Comparison of ENCODE assay signal across 1 cellular context in the genomic region with DNA sequence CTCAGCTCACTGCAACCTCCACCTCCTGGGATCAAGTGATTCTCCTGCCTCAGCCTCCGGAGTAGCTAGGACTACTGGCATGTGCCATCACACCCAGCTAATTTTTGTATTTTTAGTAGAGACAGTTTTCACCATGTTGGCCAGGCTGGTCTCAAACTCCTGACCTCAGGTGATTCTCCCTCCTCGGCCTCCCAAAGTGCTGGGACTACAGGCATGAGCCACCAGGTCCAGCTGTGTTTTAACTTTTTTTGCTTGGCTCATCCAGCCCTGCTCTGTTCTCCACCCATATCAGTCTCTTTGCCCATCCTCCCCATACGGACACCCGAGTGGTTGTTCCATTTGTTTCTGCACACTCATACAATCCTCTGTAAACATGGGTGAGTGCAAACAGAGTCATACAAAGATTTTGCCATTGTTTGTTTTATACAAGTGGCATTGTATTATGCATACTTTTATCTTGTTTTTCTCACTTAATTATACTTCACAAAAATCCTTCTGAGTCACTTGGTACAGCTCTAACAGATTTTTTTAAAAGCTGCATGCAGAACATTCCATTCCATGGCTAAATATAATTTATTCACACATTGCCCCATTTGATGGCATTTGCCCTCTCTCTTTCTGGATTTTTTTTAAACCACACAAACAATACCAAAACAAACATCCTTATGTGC.
TF ChIP-seq lines count a peak whose summit lies in the region.

No MANE protein-coding gene starts in this region.

TF ChIP-seq in HepG2, 621 proteins besides CTCF, POLR2A, EP300 and RAD21 (continued from another document and continues in another):
- TF ChIP-seq SKIL (CRISPR knock-in tag; IDR thresholded peaks at IDR 0.05; ENCODE audit: borderline replicate concordance): no peak
- TF ChIP-seq ZNF292 (CRISPR knock-in tag; IDR thresholded peaks at IDR 0.05; ENCODE audit: borderline replicate concordance, low read depth): no peak
- TF ChIP-seq UBTF (CRISPR knock-in tag; IDR thresholded peaks at IDR 0.05): no peak
- no peak for TF ChIP-seq ZNF644 (CRISPR knock-in tag; IDR thresholded peaks at IDR 0.05; ENCODE audit: low read depth)
- no peak for TF ChIP-seq ZNF773 (CRISPR knock-in tag; IDR thresholded peaks at IDR 0.05; ENCODE audit: borderline replicate concordance)
- TF ChIP-seq ARID4A (CRISPR knock-in tag; IDR thresholded peaks at IDR 0.05; ENCODE audit: borderline replicate concordance): 0 out of 2 replicates have a peak, but pooled peaks have one; percentile 8
- TF ChIP-seq BATF2 (CRISPR knock-in tag; IDR thresholded peaks at IDR 0.05): no peak
- no peak for TF ChIP-seq SETDB1 (CRISPR knock-in tag; IDR thresholded peaks at IDR 0.05; ENCODE audit: borderline replicate concordance)
- 0 out of 2 replicates have a peak, but pooled peaks have one; percentile 12 for TF ChIP-seq MBNL3 (CRISPR knock-in tag; conservative IDR thresholded peaks at IDR 0.05)
- no peak for TF ChIP-seq BCL3 (CRISPR knock-in tag; IDR thresholded peaks at IDR 0.05)
- no peak for TF ChIP-seq ATRX (CRISPR knock-in tag; IDR thresholded peaks at IDR 0.05; ENCODE audit: borderline replicate concordance)
- TF ChIP-seq ERF (CRISPR knock-in tag; IDR thresholded peaks at IDR 0.05): no peak; the same call in 1 of the 2 replicates
- no peak for TF ChIP-seq NFATC3 (CRISPR knock-in tag; IDR thresholded peaks at IDR 0.05)
- TF ChIP-seq MTF1 (CRISPR knock-in tag; IDR thresholded peaks at IDR 0.05): no peak
- TF ChIP-seq TAF15 (IDR thresholded peaks at IDR 0.05; ENCODE audit: low read depth, low read length, poor library complexity, severe bottlenecking): no peak
- TF ChIP-seq ZKSCAN5 (CRISPR knock-in tag; IDR thresholded peaks at IDR 0.05): no peak
- TF ChIP-seq FOXM1 (CRISPR knock-in tag; IDR thresholded peaks at IDR 0.05): no peak
- no peak for TF ChIP-seq PCBP2 (optimal IDR thresholded peaks at IDR 0.05; ENCODE audit: low read depth, low read length, poor library complexity, severe bottlenecking)
- 0 out of 2 replicates have a peak, but pooled peaks have one; percentile 8 for TF ChIP-seq THAP9 (CRISPR knock-in tag; IDR thresholded peaks at IDR 0.05; ENCODE audit: borderline replicate concordance)
- no peak for TF ChIP-seq ZBTB40 (IDR thresholded peaks at IDR 0.05)
- TF ChIP-seq ZBTB40 (CRISPR knock-in tag; IDR thresholded peaks at IDR 0.05): no peak
- no peak for TF ChIP-seq PHF20 (CRISPR knock-in tag; IDR thresholded peaks at IDR 0.05)
- no peak for TF ChIP-seq ZNF260 (CRISPR knock-in tag; IDR thresholded peaks at IDR 0.05; ENCODE audit: borderline replicate concordance, low read depth)
- TF ChIP-seq TBL1XR1 (IDR thresholded peaks at IDR 0.05; ENCODE audit: borderline replicate concordance, low read length, partially characterized antibody): no peak
- TF ChIP-seq RAD51 (IDR thresholded peaks at IDR 0.05; ENCODE audit: borderline replicate concordance): no peak
- TF ChIP-seq, protein P1, sequence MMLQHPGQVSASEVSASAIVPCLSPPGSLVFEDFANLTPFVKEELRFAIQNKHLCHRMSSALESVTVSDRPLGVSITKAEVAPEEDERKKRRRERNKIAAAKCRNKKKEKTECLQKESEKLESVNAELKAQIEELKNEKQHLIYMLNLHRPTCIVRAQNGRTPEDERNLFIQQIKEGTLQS (CRISPR knock-in tag; IDR thresholded peaks at IDR 0.05): no peak
- 0 out of 2 replicates have a peak, but pooled peaks have one; percentile 20 for TF ChIP-seq HNRNPL (IDR thresholded peaks at IDR 0.05; ENCODE audit: low read depth, low read length)
- TF ChIP-seq NFKB2 (CRISPR knock-in tag; IDR thresholded peaks at IDR 0.05; ENCODE audit: borderline replicate concordance): no peak
